In the genomic region with DNA sequence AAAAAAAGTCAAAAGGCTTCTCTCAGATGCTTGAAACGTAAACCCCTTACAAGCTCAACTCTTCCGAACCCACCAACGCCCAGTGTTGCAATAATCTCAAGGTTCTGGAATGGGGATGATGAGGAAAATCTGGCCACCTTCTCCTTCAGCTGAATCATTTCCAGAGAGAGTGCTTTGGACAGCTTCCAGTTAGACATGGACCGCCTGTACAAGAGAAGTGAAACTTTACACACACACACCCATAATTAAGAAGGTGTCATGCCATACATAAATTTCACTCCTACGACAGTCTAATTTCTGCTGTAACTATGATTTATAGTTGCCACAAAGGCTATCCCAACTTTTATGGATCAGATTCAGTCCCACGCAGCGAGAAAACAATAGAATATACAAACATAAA, we compare ENCODE assay signal across 19 cellular contexts.
A peak's percentile ranks its signal among the peaks of the same experiment; 100 is the strongest.
DNase-seq lines count a peak whose midpoint lies in the region; ATAC-seq, FAIRE-seq and TF ChIP-seq lines count a peak whose summit lies in the region.
"Had no signal": no experiment of that assay in that cellular context is flagged by ENCODE, and none has a peak within 500 bp of the region (broad histone marks: within the 10 kb centered on the region; RNA-seq: fewer than 3 reads in every experiment).

No MANE protein-coding gene starts in this region.

- no TSS peak for BruUV-seq in Calu3 (replicated peaks; lab: Mats Ljungman, UMichigan)

- CTCF ChIA-PET in Calu3 (lab: Charles Lee): interaction anchor here (0.6 kb wide), 1 partner anchor 775 kb away, joined by 5 read pairs; no protein-coding TSS in a partner anchor

- no peak for TF ChIP-seq CTCF in colonic mucosa (IDR thresholded peaks at IDR 0.05)
- no peak for TF ChIP-seq CTCF in nephron progenitor cell (IDR thresholded peaks at IDR 0.05)
- no peak for TF ChIP-seq CTCF in Calu3 (IDR thresholded peaks at IDR 0.05; ENCODE audit: unreplicated experiment)

- H3K27me3 Mint-ChIP-seq in nephron progenitor cell (ENCODE audit: low read depth, poor library complexity) (no peaks in the 10 kb centered on the region), Calu3 (ENCODE audit: unreplicated experiment) (no peaks in the 10 kb centered on the region)
- H3K27me3 Mint-ChIP-seq: IgD-negative memory B cell had no signal

- peak; percentile 62 for DNase-seq in GM03348 (ENCODE audit: low spot score)
- DNase-seq in NCI-H2081 treated with DMSO at 0.1 percent for 48 hours (lab: John Stamatoyannopoulos, UW): peak; percentile 15
- peak; percentile 59 for DNase-seq in colonic mucosa
- DNase-seq in nephron progenitor cell: no peak
- DNase-seq in GM19239 (ENCODE audit: insufficient read length, low spot score): no peak
- no peak for DNase-seq in dermis blood vessel endothelial cell
- no peak for DNase-seq in Calu3
- DNase-seq: activated CD4-positive, alpha-beta T cell treated with anti-CD3 and anti-CD28 coated beads for 48 hours; activated naive CD4-positive, alpha-beta T cell treated with Interleukin-2 at 50 U/mL for 16 hours; BE2C; body of pancreas; foreskin melanocyte; left lung; NCI-H345; pancreas had no signal

- no peak overlapping the region for H3K9ac ChIP-seq in colonic mucosa (ENCODE audit: low read depth in 2 of 2, low read length in 2 of 2)

- H3K4me3 ChIP-seq in colonic mucosa: no peak overlapping the region
- H3K4me3 ChIP-seq: body of pancreas, left lung, pancreas, skin epidermis, thoracic aorta had no signal

- no peaks in the 10 kb centered on the region for H3K36me3 ChIP-seq in colonic mucosa
- H3K36me3 ChIP-seq: BE2C, left lung, pancreas, thoracic aorta had no signal

- H3K4me1 Mint-ChIP-seq in nephron progenitor cell (peaks cover 10% of the 10 kb centered on the region), Calu3 (ENCODE audit: low read depth, unreplicated experiment) (no peaks in the 10 kb centered on the region)
- H3K4me1 Mint-ChIP-seq: IgD-negative memory B cell had no signal

- no peak for ATAC-seq in HG02970 (IDR thresholded peaks at IDR 0.05; ENCODE audit: low FRiP score, unreplicated experiment)
- ATAC-seq: body of pancreas, left lung had no signal

- H3K4me3 Mint-ChIP-seq in nephron progenitor cell (no peak overlapping the region), Calu3 (ENCODE audit: low read depth, unreplicated experiment) (no peak overlapping the region)
- H3K4me3 Mint-ChIP-seq: IgD-negative memory B cell had no signal

- H3K27me3 ChIP-seq in colonic mucosa: no peaks in the 10 kb centered on the region
- H3K27me3 ChIP-seq: BE2C, body of pancreas, left lung, pancreas had no signal

- intact Hi-C loops in colonic mucosa (cut with DNase I) (no loop called here), Calu3 (cut with micrococcal nuclease; ENCODE audit: unreplicated experiment) (no loop called here)

- H3K27ac ChIP-seq in colonic mucosa: no peak overlapping the region
- H3K27ac ChIP-seq: body of pancreas, left lung, pancreas, skin epidermis, thoracic aorta had no signal

- H3K9me3 ChIP-seq in colonic mucosa: no peaks in the 10 kb centered on the region
- H3K9me3 ChIP-seq: BE2C, body of pancreas, left lung, pancreas, thoracic aorta had no signal

- H3K27ac Mint-ChIP-seq in nephron progenitor cell (peak overlapping the region; percentile 44), Calu3 (ENCODE audit: unreplicated experiment) (no peak overlapping the region)
- H3K27ac Mint-ChIP-seq: IgD-negative memory B cell had no signal

- H3K9me3 Mint-ChIP-seq in nephron progenitor cell: no peaks in the 10 kb centered on the region
- H3K9me3 Mint-ChIP-seq in Calu3 (ENCODE audit: low read depth, unreplicated experiment): no peaks in the 10 kb centered on the region
- H3K9me3 Mint-ChIP-seq: IgD-negative memory B cell had no signal

- H3K36me3 Mint-ChIP-seq in nephron progenitor cell (ENCODE audit: low read depth) (no peaks in the 10 kb centered on the region), Calu3 (ENCODE audit: insufficient read depth, unreplicated experiment) (no peaks in the 10 kb centered on the region)

- H3K4me1 ChIP-seq in colonic mucosa: no peaks in the 10 kb centered on the region
- H3K4me1 ChIP-seq: BE2C, body of pancreas, left lung, pancreas had no signal

- no peak for FAIRE-seq in GM19239 (lab: Jason Lieb, UNC)
- FAIRE-seq: pancreas had no signal

Comparison
In these comparisons a context has a peak if more than half of its experiments do, and no peak if none do; other contexts are left out.
1. DNase-seq: peak in GM03348 (single experiment), NCI-H2081 treated with DMSO at 0.1 percent for 48 hours (single experiment) and colonic mucosa (single experiment); none in nephron progenitor cell (single experiment), GM19239 (single experiment), dermis blood vessel endothelial cell (single experiment) and Calu3 (single experiment).